12 cellular contexts compared by ENCODE assay signal in the genomic region with DNA sequence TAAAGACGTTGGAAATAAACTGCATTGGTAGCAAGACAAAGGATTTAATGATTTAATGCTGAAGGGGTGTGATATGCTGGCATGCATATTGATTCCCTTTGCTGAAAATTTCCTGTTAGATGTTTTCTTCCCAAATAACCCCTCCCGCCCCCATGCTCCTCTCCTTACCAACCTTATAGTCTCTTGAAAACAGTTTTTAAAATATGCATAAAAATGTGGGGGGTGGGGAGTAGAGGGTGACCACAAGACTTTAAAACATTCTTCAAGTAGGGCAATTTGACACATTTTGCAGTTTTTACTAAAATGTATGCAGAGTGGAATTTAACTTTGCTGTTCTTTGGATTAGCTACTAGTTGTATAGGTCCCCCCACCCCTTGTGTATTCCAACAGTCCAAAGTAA. TPM values are rescaled to one million over a fixed set of nuclear protein-coding genes. Genes with fewer than 3 reads are reported as not detected.
DNase-seq lines count a peak whose midpoint lies in the region; ATAC-seq and TF ChIP-seq lines count a peak whose summit lies in the region.
"Had no signal": no experiment of that assay in that cellular context is flagged by ENCODE, and none has a peak within 500 bp of the region (broad histone marks: within the 10 kb centered on the region; RNA-seq: fewer than 3 reads in every experiment).

No MANE protein-coding gene starts in this region.

- peak overlapping the region; percentile 76 to 93 for H3K27ac ChIP-seq in ascending aorta
- H3K27ac ChIP-seq in iPS-20b (ENCODE audit: low read length), result no peak overlapping the region
- H3K27ac ChIP-seq: BLaER1 treated with 17β-estradiol and CSF1 and Interleukin-3, amounts not matched to agents 10 nM and 100 nM had no signal

- H3K9ac ChIP-seq in iPS-20b (ENCODE audit: low read depth, low read length), result no peak overlapping the region
- H3K9ac ChIP-seq: BLaER1 treated with 17β-estradiol and CSF1 and Interleukin-3, amounts not matched to agents 10 nM and 100 nM had no signal

- peaks cover 44% of the 10 kb centered on the region for H3K27me3 Mint-ChIP-seq in activated naive CD4-positive, alpha-beta T cell treated with anti-CD3 and anti-CD28 coated beads, Interleukin-2, amount 10 ng/mL, durations not matched to agents 7 days and 5 days

- ATAC-seq in HG03565 (IDR thresholded peaks at IDR 0.05; ENCODE audit: unreplicated experiment), result no peak
- no peak for ATAC-seq in GM19455 (IDR thresholded peaks at IDR 0.05; ENCODE audit: unreplicated experiment)

- H3K9me3 Mint-ChIP-seq in activated naive CD4-positive, alpha-beta T cell treated with anti-CD3 and anti-CD28 coated beads, Interleukin-2, amount 10 ng/mL, durations not matched to agents 7 days and 5 days, result no peaks in the 10 kb centered on the region

- no peak for DNase-seq in AG09309 (ENCODE audit: low read depth)
- DNase-seq in ascending aorta (ENCODE audit: low spot score in 2 of 2), result no peak
- peak; percentile 50 for DNase-seq in retina
- DNase-seq in activated naive CD4-positive, alpha-beta T cell treated with anti-CD3 and anti-CD28 coated beads, Interleukin-2, amount 10 ng/mL, durations not matched to agents 7 days and 5 days, result no peak
- DNase-seq in DMS53 (lab: John Stamatoyannopoulos, UW), result no peak
- DNase-seq: activated CD8-positive, alpha-beta memory T cell treated with anti-CD3 and anti-CD28 coated beads, Interleukin-2, amount 50 U/mL, for 48 hours; NCI-H187 treated with DMSO at 0.1 percent for 48 hours; T1000 had no signal

- H3K36me3 Mint-ChIP-seq in activated naive CD4-positive, alpha-beta T cell treated with anti-CD3 and anti-CD28 coated beads, Interleukin-2, amount 10 ng/mL, durations not matched to agents 7 days and 5 days, result no peaks in the 10 kb centered on the region

- H3K4me3 ChIP-seq in AG09309 (ENCODE audit: control insufficient read depth, low read depth, low read length), result peak overlapping the region; percentile 52
- peak overlapping the region; percentile 70 for H3K4me3 ChIP-seq in ascending aorta
- peak overlapping the region; percentile 71 for H3K4me3 ChIP-seq in iPS-20b (ENCODE audit: low read length)

- H3K4me1 ChIP-seq in ascending aorta, result peaks cover 0 to 3% of the 10 kb centered on the region in 2 donors
- H3K4me1 ChIP-seq in iPS-20b (ENCODE audit: insufficient read depth, low read length), result peaks cover 37% of the 10 kb centered on the region

- intact Hi-C loops in ascending aorta (cut with DNase I), result loop anchor here (5.0 to 10.0 kb wide), 4 partner anchors 43 to 274 kb away; no protein-coding TSS in a partner anchor

- H3K27me3 ChIP-seq in ascending aorta (no peaks in the 10 kb centered on the region), iPS-20b (ENCODE audit: insufficient read depth, low read length) (peaks cover 24% of the 10 kb centered on the region)

- no peak overlapping the region for H3K4me3 Mint-ChIP-seq in activated naive CD4-positive, alpha-beta T cell treated with anti-CD3 and anti-CD28 coated beads, Interleukin-2, amount 10 ng/mL, durations not matched to agents 7 days and 5 days

- no peak overlapping the region for H3K27ac Mint-ChIP-seq in activated naive CD4-positive, alpha-beta T cell treated with anti-CD3 and anti-CD28 coated beads, Interleukin-2, amount 10 ng/mL, durations not matched to agents 7 days and 5 days

- H3K36me3 ChIP-seq in ascending aorta (no peaks in the 10 kb centered on the region), iPS-20b (ENCODE audit: insufficient read depth, low read depth, low read length) (no peaks in the 10 kb centered on the region)
- H3K36me3 ChIP-seq: BLaER1 treated with 17β-estradiol and CSF1 and Interleukin-3, amounts not matched to agents 10 nM and 100 nM had no signal

- CTCF ChIA-PET in activated naive CD4-positive, alpha-beta T cell treated with anti-CD3 and anti-CD28 coated beads, Interleukin-2, amount 10 ng/mL, durations not matched to agents 7 days and 5 days (lab: Charles Lee), result no interaction called here

- no peaks in the 10 kb centered on the region for H3K4me1 Mint-ChIP-seq in activated naive CD4-positive, alpha-beta T cell treated with anti-CD3 and anti-CD28 coated beads, Interleukin-2, amount 10 ng/mL, durations not matched to agents 7 days and 5 days

- H3K9me3 ChIP-seq in ascending aorta (no peaks in the 10 kb centered on the region), iPS-20b (ENCODE audit: insufficient read depth, low read depth, low read length) (no peaks in the 10 kb centered on the region)

- TF ChIP-seq CTCF in AG09309 (IDR thresholded peaks at IDR 0.05; ENCODE audit: control insufficient read depth, insufficient read depth, low read depth, low read length, missing control alignments) (no peak), ascending aorta (IDR thresholded peaks at IDR 0.05) (no peak)

RNA-seq across cellular contexts. Expression of gene RARB, which starts 0.9 kb away (rescaled TPM):
- total RNA-seq in ascending aorta, result 52.7 TPM
